9 cellular contexts compared by ENCODE assay signal in the genomic region with DNA sequence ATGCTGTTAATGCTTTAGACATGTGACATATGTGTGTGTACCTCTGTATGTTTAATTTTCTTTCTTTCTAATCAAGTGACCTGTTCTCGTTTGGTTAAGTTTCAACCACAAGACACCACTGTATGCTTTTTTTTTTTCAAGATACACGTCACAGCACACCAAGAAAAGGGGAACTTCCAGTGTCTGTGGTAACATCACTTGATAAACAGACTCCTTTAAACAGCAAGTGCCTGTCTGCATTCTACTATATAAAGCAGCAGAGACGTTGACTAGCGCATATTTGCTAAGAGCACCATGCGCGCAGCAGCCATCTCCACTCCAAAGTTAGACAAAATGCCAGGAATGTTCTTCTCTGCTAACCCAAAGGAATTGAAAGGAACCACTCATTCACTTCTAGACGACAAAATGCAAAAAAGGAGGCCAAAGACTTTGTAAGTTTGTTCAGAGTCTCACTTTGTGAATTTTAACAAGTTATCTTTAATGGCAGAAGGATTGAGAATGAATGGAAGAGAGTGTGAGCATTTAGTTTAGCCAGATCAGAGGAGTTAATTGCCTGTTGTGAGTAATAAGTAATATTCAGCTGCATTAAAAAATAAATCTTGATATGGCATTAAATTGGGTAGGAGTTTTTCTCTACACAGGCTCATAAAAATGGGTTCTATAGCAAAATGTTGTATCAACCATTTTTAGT. TPM values are rescaled to one million over a fixed set of nuclear protein-coding genes. Genes with fewer than 3 reads are reported as not detected.
A peak's percentile ranks its signal among the peaks of the same experiment; 100 is the strongest.
DNase-seq lines count a peak whose midpoint lies in the region; ATAC-seq and TF ChIP-seq lines count a peak whose summit lies in the region.
"Had no signal": no experiment of that assay in that cellular context is flagged by ENCODE, and none has a peak within 500 bp of the region (broad histone marks: within the 10 kb centered on the region; RNA-seq: fewer than 3 reads in every experiment).

A gene with protein sequence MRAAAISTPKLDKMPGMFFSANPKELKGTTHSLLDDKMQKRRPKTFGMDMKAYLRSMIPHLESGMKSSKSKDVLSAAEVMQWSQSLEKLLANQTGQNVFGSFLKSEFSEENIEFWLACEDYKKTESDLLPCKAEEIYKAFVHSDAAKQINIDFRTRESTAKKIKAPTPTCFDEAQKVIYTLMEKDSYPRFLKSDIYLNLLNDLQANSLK (plus strand): TSS at position 275 of the 691 bp plus-strand sequence. CDS start 20 bp downstream, at position 295.

- intact Hi-C loops in ovary (cut with DNase I): no loop called here

- TF ChIP-seq POLR2A in ovary (IDR thresholded peaks at IDR 0.05): no peak

- WGBS in ovary, 3 donors: 82 to 88% (median 87%) methylated on average over 7 of the region's 7 CpGs

- H3K4me3 ChIP-seq in ovary: no peak within 1 kb of the TSS
- H3K4me3 ChIP-seq: psoas muscle had no signal

- H3K27me3 ChIP-seq in ovary: no peaks in the 10 kb centered on the region

- H3K36me3 ChIP-seq in ovary: no peaks in the 10 kb centered on the region

- H3K4me3 Mint-ChIP-seq in central memory CD8-positive, alpha-beta T cell: peak within 1 kb of the TSS; percentile 88

- no peak for TF ChIP-seq CTCF in ovary (IDR thresholded peaks at IDR 0.05)

- ATAC-seq in GM19035 (IDR thresholded peaks at IDR 0.05; ENCODE audit: unreplicated experiment) (peak; percentile 89), HG03095 (IDR thresholded peaks at IDR 0.05; ENCODE audit: unreplicated experiment) (peak; percentile 89)
- ATAC-seq in central memory CD8-positive, alpha-beta T cell (replicated peaks; ENCODE audit: extremely low read depth, poor library complexity, severe bottlenecking): peak; percentile 86

- H3K9me3 ChIP-seq in ovary: no peaks in the 10 kb centered on the region
- H3K9me3 ChIP-seq: psoas muscle had no signal

- peaks cover 31% of the 10 kb centered on the region for H3K36me3 Mint-ChIP-seq in central memory CD8-positive, alpha-beta T cell (ENCODE audit: insufficient read depth)

- peak within 1 kb of the TSS; percentile 98 for H3K27ac Mint-ChIP-seq in central memory CD8-positive, alpha-beta T cell (ENCODE audit: low read depth)

- no peaks in the 10 kb centered on the region for H3K27me3 Mint-ChIP-seq in central memory CD8-positive, alpha-beta T cell

- no peak for TF ChIP-seq EP300 in ovary (IDR thresholded peaks at IDR 0.05)

- DNase-seq in T-helper 9 cell: peak; percentile 56
- DNase-seq in central memory CD8-positive, alpha-beta T cell (ENCODE audit: low spot score in 2 of 2): peak; percentile 60 to 78
- no peak for DNase-seq in ovary
- no peak for DNase-seq in NCI-H1417 treated with DMSO at 0.1 percent for 48 hours (lab: John Stamatoyannopoulos, UW)
- DNase-seq in NCI-H2196 treated with DMSO at 0.1 percent for 48 hours (lab: John Stamatoyannopoulos, UW; ENCODE audit: unreplicated experiment): no peak
- no peak for DNase-seq in AG20443 (ENCODE audit: low spot score)
- DNase-seq: psoas muscle had no signal

- peaks cover 4% of the 10 kb centered on the region for H3K9me3 Mint-ChIP-seq in central memory CD8-positive, alpha-beta T cell

- no peak within 1 kb of the TSS for H3K27ac ChIP-seq in ovary
- H3K27ac ChIP-seq: psoas muscle had no signal

- peaks cover 72% of the 10 kb centered on the region for H3K4me1 Mint-ChIP-seq in central memory CD8-positive, alpha-beta T cell

- H3K4me1 ChIP-seq in ovary (ENCODE audit: insufficient read depth): no peaks in the 10 kb centered on the region
- H3K4me1 ChIP-seq: psoas muscle had no signal

RNA-seq across cellular contexts. Expression of the gene that starts here (rescaled TPM):
- 100 to 1,000 TPM in 1 of 7 donors, 10 to 100 TPM in 4, 1 to 10 TPM in 2; 7.5 to 129 (median 17.3) TPM for total RNA-seq in ovary
- polyA plus RNA-seq in ovary: 10 to 100 TPM in 1 of 2 donors, 1 to 10 TPM in 1; 8.7 to 11.8 TPM

Comparison
In these comparisons a context has a peak if more than half of its experiments do, and no peak if none do; other contexts are left out.
1. DNase-seq: peak in T-helper 9 cell (single experiment) and central memory CD8-positive, alpha-beta T cell (2 of 2); none in ovary (0 of 5), NCI-H1417 treated with DMSO at 0.1 percent for 48 hours (single experiment), NCI-H2196 treated with DMSO at 0.1 percent for 48 hours (single experiment) and AG20443 (single experiment).
2. Peak in every context shown above with its lines, with median percentiles within 50 percentile points of each other: ATAC-seq.